ENCODE assay signal across 11 cellular contexts in genomic region chr6:41021832-41022231, GRCh38. TPM values are rescaled to one million over a fixed set of nuclear protein-coding genes. Genes with fewer than 3 reads are reported as not detected.
A peak's percentile ranks its signal among the peaks of the same experiment; 100 is the strongest.
DNase-seq lines count a peak whose midpoint lies in the region; ATAC-seq and TF ChIP-seq lines count a peak whose summit lies in the region.
"Had no signal": no experiment of that assay in that cellular context is flagged by ENCODE, and none has a peak within 500 bp of the region (broad histone marks: within the 10 kb centered on the region; RNA-seq: fewer than 3 reads in every experiment).

No MANE protein-coding gene starts in this region.

- no peaks in the 10 kb centered on the region for H3K36me3 ChIP-seq in BE2C
- no peaks in the 10 kb centered on the region for H3K36me3 ChIP-seq in prostate gland

- peaks cover 5% of the 10 kb centered on the region for H3K27me3 Mint-ChIP-seq in brain

- no peak overlapping the region for H3K4me3 Mint-ChIP-seq in brain
- H3K4me3 Mint-ChIP-seq: stimulated activated memory B cell treated with anti-CD40 and anti-IgM and Interleukin-4, amounts not matched to agents 10 μg/mL and 1 μg/mL and 100 μg/mL, for 72 hours had no signal

- H3K9me3 Mint-ChIP-seq in brain = peaks cover 0 to 6% (median 0%) of the 10 kb centered on the region in 5 experiments

- H3K9me3 ChIP-seq in BE2C = no peaks in the 10 kb centered on the region
- H3K9me3 ChIP-seq in prostate gland = no peaks in the 10 kb centered on the region

- H3K27me3 ChIP-seq in BE2C (no peaks in the 10 kb centered on the region), prostate gland (replicated peaks; ENCODE audit: insufficient read depth) (no peaks in the 10 kb centered on the region)

- DNase-seq in BE2C = peak; percentile 59
- peak; percentile 29 for DNase-seq in HuH-7 (ENCODE audit: low spot score)
- no peak for DNase-seq in left lobe of liver (ENCODE audit: low spot score)
- DNase-seq in foreskin melanocyte = no peak
- DNase-seq in activated CD4-positive, alpha-beta T cell treated with anti-CD3 and anti-CD28 coated beads for 48 hours = no peak
- no peak for DNase-seq in prostate gland (ENCODE audit: low spot score)
- DNase-seq: GOT3, NCI-H1092 treated with DMSO at 0.1 percent for 48 hours had no signal

- H3K4me3 ChIP-seq in BE2C (ENCODE audit: low read depth, low read length) = no peak overlapping the region
- H3K4me3 ChIP-seq in prostate gland = no peak overlapping the region

- no peaks in the 10 kb centered on the region for H3K36me3 Mint-ChIP-seq in brain

- H3K27ac ChIP-seq in prostate gland = no peak overlapping the region

- H3K27ac Mint-ChIP-seq in brain = peak overlapping the region in 1 of 5 experiments; percentile 14
- H3K27ac Mint-ChIP-seq: stimulated activated memory B cell treated with anti-CD40 and anti-IgM and Interleukin-4, amounts not matched to agents 10 μg/mL and 1 μg/mL and 100 μg/mL, for 72 hours had no signal

- H3K4me1 ChIP-seq in BE2C (peaks cover 18% of the 10 kb centered on the region), prostate gland (replicated peaks) (no peaks in the 10 kb centered on the region)

- WGBS in prostate gland = 85% methylated on average over 3 of the region's 3 CpGs

- peak; percentile 47 for TF ChIP-seq CTCF in BE2C (IDR thresholded peaks at IDR 0.05; ENCODE audit: low read depth, low read length)
- TF ChIP-seq CTCF in brain (conservative IDR thresholded peaks at IDR 0.05) = peak; percentile 43 to 55
- no peak for TF ChIP-seq CTCF in prostate gland (IDR thresholded peaks at IDR 0.05)

- peak; percentile 58 for ATAC-seq in left lobe of liver
- no peak for ATAC-seq in HG03378 (IDR thresholded peaks at IDR 0.05; ENCODE audit: unreplicated experiment)
- ATAC-seq: stimulated activated memory B cell treated with anti-CD40 and anti-IgM and Interleukin-4, amounts not matched to agents 10 μg/mL and 1 μg/mL and 100 μg/mL, for 72 hours had no signal

- intact Hi-C loops in prostate gland (cut with DNase I) = loop anchor here (10.0 kb wide), 1 partner anchor 127 kb away; no protein-coding TSS in a partner anchor

- H3K4me1 Mint-ChIP-seq in brain = peaks cover 16% of the 10 kb centered on the region
- H3K4me1 Mint-ChIP-seq: stimulated activated memory B cell treated with anti-CD40 and anti-IgM and Interleukin-4, amounts not matched to agents 10 μg/mL and 1 μg/mL and 100 μg/mL, for 72 hours had no signal

- no peak for TF ChIP-seq POLR2A in prostate gland (IDR thresholded peaks at IDR 0.05)

RNA-seq across cellular contexts. Expression of gene UNC5CL, which starts 17.2 kb away (rescaled TPM):
- polyA plus RNA-seq in BE2C (2012; ENCODE audit: insufficient read depth, insufficient read length, low read depth) = 1.3 TPM
- polyA plus RNA-seq in brain (ENCODE audit: insufficient read depth, low read depth, low replicate concordance) = 0.93 TPM
- total RNA-seq in left lobe of liver (9.3 TPM), prostate gland (1 to 10 TPM in 1 of 2 donors, under 1 TPM in 1; 0.46 to 1.6 TPM)

RNA-seq across cellular contexts. Expression of gene TSPO2, which starts 20.4 kb away (rescaled TPM):
- not detected for polyA plus RNA-seq in BE2C (2012; ENCODE audit: insufficient read depth, insufficient read length, low read depth)
- not detected for polyA plus RNA-seq in brain (ENCODE audit: insufficient read depth, low read depth, low replicate concordance)
- total RNA-seq in left lobe of liver (0.30 TPM), prostate gland (not detected)

RNA-seq across cellular contexts. Expression of gene APOBEC2, which starts 31.2 kb away (rescaled TPM):
- 0.39 TPM for polyA plus RNA-seq in BE2C (2012; ENCODE audit: insufficient read depth, insufficient read length, low read depth)
- not detected for polyA plus RNA-seq in brain (ENCODE audit: insufficient read depth, low read depth, low replicate concordance)
- not detected for total RNA-seq in left lobe of liver
- total RNA-seq in prostate gland = 1 to 10 TPM in 1 of 2 donors, not detected in 1; 2.0 TPM

RNA-seq across cellular contexts. Expression of gene OARD1, which starts 50.3 kb away (rescaled TPM):
- 15.3 TPM for polyA plus RNA-seq in BE2C (2012; ENCODE audit: insufficient read depth, insufficient read length, low read depth)
- 33.4 TPM for polyA plus RNA-seq in brain (ENCODE audit: insufficient read depth, low read depth, low replicate concordance)
- 22.4 TPM for total RNA-seq in left lobe of liver
- total RNA-seq in prostate gland = 10 to 100 TPM; 22.9 to 27.2 TPM

RNA-seq across cellular contexts. Expression of gene NFYA, which starts 50.9 kb away (rescaled TPM):
- polyA plus RNA-seq in BE2C (2012; ENCODE audit: insufficient read depth, insufficient read length, low read depth) = 45.6 TPM
- polyA plus RNA-seq in brain (ENCODE audit: insufficient read depth, low read depth, low replicate concordance) = 21.0 TPM
- 7.7 TPM for total RNA-seq in left lobe of liver
- total RNA-seq in prostate gland = 10 to 100 TPM; 23.1 to 48.3 TPM

Comparison
In these comparisons a context has a peak if more than half of its experiments do, and no peak if none do; other contexts are left out.
1. DNase-seq: peak in BE2C (single experiment) and HuH-7 (single experiment); none in left lobe of liver (single experiment), foreskin melanocyte (single experiment), activated CD4-positive, alpha-beta T cell treated with anti-CD3 and anti-CD28 coated beads for 48 hours (single experiment) and prostate gland (single experiment).
2. CTCF ChIP-seq: peak in BE2C (single experiment) and brain (2 of 2); none in prostate gland (0 of 4).